In the genomic region with DNA sequence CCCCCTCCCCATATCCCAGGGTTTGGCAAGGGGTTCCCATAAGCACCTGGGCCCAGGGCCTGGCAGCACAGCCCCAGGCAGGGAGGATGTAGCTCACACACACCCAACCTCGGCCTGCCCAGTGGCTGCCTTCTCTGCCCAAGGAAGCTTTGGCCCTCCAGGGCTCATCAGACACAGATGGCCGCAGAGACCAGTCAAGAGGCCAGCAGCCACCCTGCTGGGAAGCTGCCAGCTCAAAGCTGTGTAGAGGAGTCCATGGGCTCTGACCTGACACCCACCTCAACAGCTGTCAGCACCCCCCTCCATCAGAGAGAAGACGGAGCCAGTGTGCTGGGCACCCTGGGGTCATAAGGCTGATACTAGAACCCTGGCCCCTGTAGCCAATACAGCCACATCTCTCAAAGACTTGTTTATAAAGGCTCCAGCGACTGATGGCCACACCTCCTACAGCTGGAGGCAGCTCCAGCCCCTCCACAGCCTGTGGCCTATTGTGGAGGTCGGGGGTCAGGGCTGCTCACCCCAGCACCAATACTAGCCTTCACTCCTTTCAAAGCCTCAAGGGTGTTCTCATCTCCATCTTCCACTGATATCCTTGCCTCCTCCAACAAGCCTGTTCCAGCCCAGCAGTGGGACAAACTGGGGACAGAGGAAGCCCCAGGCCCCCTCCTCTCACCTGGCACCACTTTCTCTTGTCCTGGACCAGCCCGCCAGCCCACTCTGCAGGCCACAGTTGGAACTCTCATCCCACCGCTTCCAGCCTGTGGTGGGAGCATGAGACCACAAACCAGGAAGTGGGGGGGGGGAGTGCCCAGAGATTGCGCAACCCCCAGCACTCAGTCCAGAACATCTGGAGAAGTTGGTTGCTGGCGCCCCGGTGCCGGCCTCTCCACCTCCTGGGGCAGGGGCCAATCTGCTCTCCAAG, we compare ENCODE assay signal across 1 cellular context.
A peak's percentile ranks its signal among the peaks of the same experiment; 100 is the strongest.
TF ChIP-seq lines count a peak whose summit lies in the region.

No MANE protein-coding gene starts in this region.

TF ChIP-seq in IMR-90, 13 proteins besides CTCF, POLR2A, EP300 and RAD21:
- TF ChIP-seq SMC3 (IDR thresholded peaks at IDR 0.05; ENCODE audit: low read depth, low read length) (peak; percentile 25; the same call in 1 of the 2 replicates), MAZ (IDR thresholded peaks at IDR 0.05; ENCODE audit: borderline replicate concordance, low read depth, low read length) (peak; percentile 83), CEBPB (IDR thresholded peaks at IDR 0.05; ENCODE audit: low read depth, low read length) (peak; percentile 100), RFX5 (IDR thresholded peaks at IDR 0.05; ENCODE audit: low read depth, low read length) (no peak)
